In genomic region chr4:973431-974397, GRCh38 we compare ENCODE assay signal across 8 cellular contexts.
A peak's percentile ranks its signal among the peaks of the same experiment; 100 is the strongest.
DNase-seq lines count a peak whose midpoint lies in the region; ATAC-seq lines count a peak whose summit lies in the region.

DGKQ (minus strand) TSS chr4:973569; CDS start chr4:973482, 87 bp downstream.

- peak; percentile 66 for ATAC-seq in GM19438 (IDR thresholded peaks at IDR 0.05; ENCODE audit: low read depth, unreplicated experiment)

- H3K27me3 ChIP-seq in BLaER1: no peaks in the 10 kb centered on the region
- H3K27me3 ChIP-seq in subcutaneous abdominal adipose tissue (ENCODE audit: control insufficient read depth in 5 of 5, insufficient read depth in 4 of 5, low read length in 5 of 5): peaks cover 0 to under 1% (median 0%) of the 10 kb centered on the region in 5 donors

- H3K36me3 ChIP-seq in BLaER1 (peaks cover 18% of the 10 kb centered on the region; the same call in 1 of the 2 replicates), SK-N-MC (ENCODE audit: insufficient read depth, low read length) (no peaks in the 10 kb centered on the region), subcutaneous abdominal adipose tissue (ENCODE audit: control insufficient read depth in 5 of 5, insufficient read depth in 5 of 5, low read length in 5 of 5) (peaks cover 0 to 3% (median 0%) of the 10 kb centered on the region in 5 donors)

- DNase-seq in HPDE6-E6E7 (ENCODE audit: extremely low spot score) (peak; percentile 88), SK-N-MC (ENCODE audit: low read depth, low spot score) (no peak), germinal center (ENCODE audit: low spot score) (peak; percentile 98), nucleus accumbens (lab: John Stamatoyannopoulos, UW) (peak; percentile 31 to 94 (median 83))
- peak; percentile 79 to 90 (median 84) for DNase-seq in activated naive CD4-positive, alpha-beta T cell (lab: John Stamatoyannopoulos, UW)

- H3K9ac ChIP-seq in BLaER1 (peak within 1 kb of the TSS; percentile 91), SK-N-MC (ENCODE audit: insufficient read length) (peak within 1 kb of the TSS; percentile 65), subcutaneous abdominal adipose tissue (ENCODE audit: low read length in 5 of 5) (peak within 1 kb of the TSS in 4 of 5 donors; percentile 63 to 79 (median 72))

- peaks cover 34% of the 10 kb centered on the region for H3K4me1 ChIP-seq in BLaER1
- peaks cover 4 to 32% (median 28%) of the 10 kb centered on the region in 5 donors for H3K4me1 ChIP-seq in subcutaneous abdominal adipose tissue (ENCODE audit: control insufficient read depth in 5 of 5, insufficient read depth in 5 of 5, low read length in 5 of 5)

- H3K4me3 ChIP-seq in BLaER1: peak within 1 kb of the TSS; percentile 96
- H3K4me3 ChIP-seq in SK-N-MC: peak within 1 kb of the TSS; percentile 85
- H3K4me3 ChIP-seq in subcutaneous abdominal adipose tissue (ENCODE audit: low read depth in 1 of 5, low read length in 5 of 5): peak within 1 kb of the TSS; percentile 55 to 83 (median 76)

- H3K9me3 ChIP-seq in BLaER1: peaks cover 15% of the 10 kb centered on the region
- no peaks in the 10 kb centered on the region for H3K9me3 ChIP-seq in SK-N-MC (ENCODE audit: low read depth, low read length)
- no peaks in the 10 kb centered on the region for H3K9me3 ChIP-seq in subcutaneous abdominal adipose tissue (ENCODE audit: control insufficient read depth in 5 of 5, low read length in 5 of 5)

- peak within 1 kb of the TSS; percentile 80 for H3K27ac ChIP-seq in BLaER1
- no peak within 1 kb of the TSS for H3K27ac ChIP-seq in SK-N-MC
- no peak within 1 kb of the TSS for H3K27ac ChIP-seq in subcutaneous abdominal adipose tissue (ENCODE audit: low read depth, low read length)

- peak within 1 kb of the TSS; percentile 100 for H3K4me2 ChIP-seq in BLaER1

- H4K20me1 ChIP-seq in BLaER1: peaks cover 39% of the 10 kb centered on the region
